ENCODE assay signal across 19 cellular contexts in genomic region chr5:78109891-78110324, GRCh38.
DNase-seq lines count a peak whose midpoint lies in the region; ATAC-seq and TF ChIP-seq lines count a peak whose summit lies in the region.
"Had no signal": no experiment of that assay in that cellular context is flagged by ENCODE, and none has a peak within 500 bp of the region (broad histone marks: within the 10 kb centered on the region; RNA-seq: fewer than 3 reads in every experiment).

No MANE protein-coding gene starts in this region.

- no peak overlapping the region for H3K27ac ChIP-seq in brain microvascular endothelial cell

- TF ChIP-seq CTCF in GM12865 (IDR thresholded peaks at IDR 0.05; ENCODE audit: insufficient read depth, low read depth, low read length, missing control alignments) = no peak
- no peak for TF ChIP-seq CTCF in mesothelial cell of epicardium (IDR thresholded peaks at IDR 0.05; ENCODE audit: unreplicated experiment)
- no peak for TF ChIP-seq CTCF in brain microvascular endothelial cell (IDR thresholded peaks at IDR 0.05; ENCODE audit: low read depth, low read length, missing control alignments)

- H3K27ac Mint-ChIP-seq in mesothelial cell of epicardium = no peak overlapping the region
- H3K27ac Mint-ChIP-seq: activated T-helper 2 cell treated with anti-CD3 and anti-CD28 coated beads, Interferon-gamma antibody, Interleukin-2, Interleukin-4, amounts not matched to agents 10 μg/mL and 5 μg/mL and 100 μg/mL, durations not matched to agents 14 hours and 24 hours and 36 hours; brain; effector memory CD8-positive, alpha-beta T cell; H9; stimulated activated naive CD8-positive, alpha-beta T cell treated with anti-CD3 and anti-CD28 coated beads, Interleukin-15, amount 100 ng/mL, for 72 hours; T-helper 1 cell treated with Interleukin-12 subunit alpha and Interleukin-12 subunit beta and Interleukin-4 antibody, amounts not matched to agents 30 μg/mL and 1 μg/mL, for 36 hours had no signal

- DNase-seq in GM12865 (ENCODE audit: low read depth) (peak; percentile 59), NOMO-1 treated with DMSO at 0.1 percent for 48 hours (lab: John Stamatoyannopoulos, UW; ENCODE audit: unreplicated experiment) (peak; percentile 81), mesothelial cell of epicardium (ENCODE audit: low spot score in 2 of 2, unreplicated experiment in 2 of 2) (no peak), NCI-H69 (lab: John Stamatoyannopoulos, UW) (no peak), brain microvascular endothelial cell (no peak), posterior cingulate gyrus (no peak)
- DNase-seq: activated CD4-positive, alpha-beta T cell treated with anti-CD3 and anti-CD28 coated beads for 48 hours; effector memory CD8-positive, alpha-beta T cell; foreskin melanocyte; H9; kidney glomerular epithelial cell; NCI-H2107; stimulated activated CD4-positive, alpha-beta T cell treated with anti-CD3 and anti-CD28 coated beads, Interleukin-4, amount 100 ng/mL, for 1 hour; stimulated activated naive CD8-positive, alpha-beta T cell treated with anti-CD3 and anti-CD28 coated beads, Interleukin-15, amount 100 ng/mL, for 72 hours had no signal

- H3K4me1 Mint-ChIP-seq in mesothelial cell of epicardium = peaks cover 4% of the 10 kb centered on the region
- H3K4me1 Mint-ChIP-seq: stimulated activated naive CD8-positive, alpha-beta T cell treated with anti-CD3 and anti-CD28 coated beads, Interleukin-15, amount 100 ng/mL, for 72 hours had no signal

- no peaks in the 10 kb centered on the region for H3K27me3 Mint-ChIP-seq in mesothelial cell of epicardium (ENCODE audit: low read depth)
- H3K27me3 Mint-ChIP-seq: effector memory CD8-positive, alpha-beta T cell; stimulated activated naive CD8-positive, alpha-beta T cell treated with anti-CD3 and anti-CD28 coated beads, Interleukin-15, amount 100 ng/mL, for 72 hours had no signal

- H3K9me3 Mint-ChIP-seq in mesothelial cell of epicardium = no peaks in the 10 kb centered on the region
- H3K9me3 Mint-ChIP-seq: activated T-helper 2 cell treated with anti-CD3 and anti-CD28 coated beads, Interferon-gamma antibody, Interleukin-2, Interleukin-4, amounts not matched to agents 10 μg/mL and 5 μg/mL and 100 μg/mL, durations not matched to agents 14 hours and 24 hours and 36 hours; brain; effector memory CD8-positive, alpha-beta T cell; H9; stimulated activated naive CD8-positive, alpha-beta T cell treated with anti-CD3 and anti-CD28 coated beads, Interleukin-15, amount 100 ng/mL, for 72 hours; T-helper 1 cell treated with Interleukin-12 subunit alpha and Interleukin-12 subunit beta and Interleukin-4 antibody, amounts not matched to agents 30 μg/mL and 1 μg/mL, for 36 hours had no signal

- intact Hi-C loops in posterior cingulate gyrus (cut with DNase I) = no loop called here

- peaks cover 11% of the 10 kb centered on the region for H3K36me3 ChIP-seq in brain microvascular endothelial cell (replicated peaks)

- ATAC-seq in GM19463 (IDR thresholded peaks at IDR 0.05; ENCODE audit: unreplicated experiment) = peak; percentile 71
- ATAC-seq in HG02938 (IDR thresholded peaks at IDR 0.05; ENCODE audit: unreplicated experiment) = peak; percentile 71
- ATAC-seq: effector memory CD8-positive, alpha-beta T cell; stimulated activated naive CD8-positive, alpha-beta T cell treated with anti-CD3 and anti-CD28 coated beads, Interleukin-15, amount 100 ng/mL, for 72 hours had no signal

- H3K4me3 ChIP-seq in GM12865 (ENCODE audit: low read depth, low read length) = no peak overlapping the region
- H3K4me3 ChIP-seq in brain microvascular endothelial cell (ENCODE audit: low read depth, low read length) = no peak overlapping the region

- no peak overlapping the region for H3K4me3 Mint-ChIP-seq in mesothelial cell of epicardium
- H3K4me3 Mint-ChIP-seq: brain; effector memory CD8-positive, alpha-beta T cell; H9; stimulated activated naive CD8-positive, alpha-beta T cell treated with anti-CD3 and anti-CD28 coated beads, Interleukin-15, amount 100 ng/mL, for 72 hours; T-helper 1 cell treated with Interleukin-12 subunit alpha and Interleukin-12 subunit beta and Interleukin-4 antibody, amounts not matched to agents 30 μg/mL and 1 μg/mL, for 36 hours had no signal

- in situ Hi-C loops in brain microvascular endothelial cell (cut with HindIII; ENCODE audit: low pct_ligation_motif_present, low sequenced_read_pairs) = no loop called here

- peaks cover 27% of the 10 kb centered on the region for H3K36me3 Mint-ChIP-seq in mesothelial cell of epicardium

- H3K27me3 ChIP-seq in brain microvascular endothelial cell (replicated peaks) = no peaks in the 10 kb centered on the region

Comparison
In these comparisons a context has a peak if more than half of its experiments do, and no peak if none do; other contexts are left out.
1. DNase-seq: peak in GM12865 (single experiment) and NOMO-1 treated with DMSO at 0.1 percent for 48 hours (single experiment); none in mesothelial cell of epicardium (0 of 2), NCI-H69 (single experiment), brain microvascular endothelial cell (single experiment) and posterior cingulate gyrus (0 of 10).